ENCODE assay signal across 2 cellular contexts in genomic region chr17:57113656-57114055, GRCh38.
TF ChIP-seq lines count a peak whose summit lies in the region.

No MANE protein-coding gene starts in this region.

TF ChIP-seq in K562, 482 proteins besides CTCF, POLR2A, EP300 and RAD21:
- TF ChIP-seq GTF2E2 (tag; IDR thresholded peaks at IDR 0.05) (0 out of 2 replicates have a peak, but pooled peaks have one; percentile 26), ZNF121 (CRISPR knock-in tag; conservative IDR thresholded peaks at IDR 0.05) (peak; percentile 38; the same call in 1 of the 2 replicates), SIRT6 (IDR thresholded peaks at IDR 0.05; ENCODE audit: low read depth, low read length) (no peak)
- TF ChIP-seq, protein P1, sequence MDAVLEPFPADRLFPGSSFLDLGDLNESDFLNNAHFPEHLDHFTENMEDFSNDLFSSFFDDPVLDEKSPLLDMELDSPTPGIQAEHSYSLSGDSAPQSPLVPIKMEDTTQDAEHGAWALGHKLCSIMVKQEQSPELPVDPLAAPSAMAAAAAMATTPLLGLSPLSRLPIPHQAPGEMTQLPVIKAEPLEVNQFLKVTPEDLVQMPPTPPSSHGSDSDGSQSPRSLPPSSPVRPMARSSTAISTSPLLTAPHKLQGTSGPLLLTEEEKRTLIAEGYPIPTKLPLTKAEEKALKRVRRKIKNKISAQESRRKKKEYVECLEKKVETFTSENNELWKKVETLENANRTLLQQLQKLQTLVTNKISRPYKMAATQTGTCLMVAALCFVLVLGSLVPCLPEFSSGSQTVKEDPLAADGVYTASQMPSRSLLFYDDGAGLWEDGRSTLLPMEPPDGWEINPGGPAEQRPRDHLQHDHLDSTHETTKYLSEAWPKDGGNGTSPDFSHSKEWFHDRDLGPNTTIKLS (IDR thresholded peaks at IDR 0.05; ENCODE audit: borderline replicate concordance, low read depth), result no peak

TF ChIP-seq in WTC11, 78 proteins besides CTCF, POLR2A, EP300 and RAD21:
- TF ChIP-seq ZNF396 (CRISPR knock-in tag; IDR thresholded peaks at IDR 0.05; ENCODE audit: borderline replicate concordance) (no peak), SMAD3 (CRISPR knock-in tag; IDR thresholded peaks at IDR 0.05; ENCODE audit: borderline replicate concordance) (no peak), ZNF232 (CRISPR knock-in tag; IDR thresholded peaks at IDR 0.05) (no peak), RORB (CRISPR knock-in tag; IDR thresholded peaks at IDR 0.05) (no peak), CREM (CRISPR knock-in tag; IDR thresholded peaks at IDR 0.05) (no peak), TEAD1 (CRISPR knock-in tag; IDR thresholded peaks at IDR 0.05) (no peak), NR1H2 (CRISPR knock-in tag; IDR thresholded peaks at IDR 0.05) (no peak), ZNF263 (CRISPR knock-in tag; IDR thresholded peaks at IDR 0.05; ENCODE audit: low read depth) (no peak), NFYB (CRISPR knock-in tag; conservative IDR thresholded peaks at IDR 0.05; ENCODE audit: low read depth) (no peak), ERG (CRISPR knock-in tag; IDR thresholded peaks at IDR 0.05) (no peak), ZNF423 (CRISPR knock-in tag; IDR thresholded peaks at IDR 0.05) (no peak), OVOL2 (CRISPR knock-in tag; IDR thresholded peaks at IDR 0.05; ENCODE audit: borderline replicate concordance) (no peak), KAT7 (CRISPR knock-in tag; IDR thresholded peaks at IDR 0.05; ENCODE audit: borderline replicate concordance) (no peak), ZNF219 (CRISPR knock-in tag; IDR thresholded peaks at IDR 0.05; ENCODE audit: borderline replicate concordance) (no peak)
- TF ChIP-seq, protein P2, sequence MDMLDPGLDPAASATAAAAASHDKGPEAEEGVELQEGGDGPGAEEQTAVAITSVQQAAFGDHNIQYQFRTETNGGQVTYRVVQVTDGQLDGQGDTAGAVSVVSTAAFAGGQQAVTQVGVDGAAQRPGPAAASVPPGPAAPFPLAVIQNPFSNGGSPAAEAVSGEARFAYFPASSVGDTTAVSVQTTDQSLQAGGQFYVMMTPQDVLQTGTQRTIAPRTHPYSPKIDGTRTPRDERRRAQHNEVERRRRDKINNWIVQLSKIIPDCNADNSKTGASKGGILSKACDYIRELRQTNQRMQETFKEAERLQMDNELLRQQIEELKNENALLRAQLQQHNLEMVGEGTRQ (CRISPR knock-in tag; IDR thresholded peaks at IDR 0.05), result no peak
- TF ChIP-seq, protein P3, sequence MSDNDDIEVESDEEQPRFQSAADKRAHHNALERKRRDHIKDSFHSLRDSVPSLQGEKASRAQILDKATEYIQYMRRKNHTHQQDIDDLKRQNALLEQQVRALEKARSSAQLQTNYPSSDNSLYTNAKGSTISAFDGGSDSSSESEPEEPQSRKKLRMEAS (CRISPR knock-in tag; IDR thresholded peaks at IDR 0.05), result no peak
- TF ChIP-seq, protein P4, sequence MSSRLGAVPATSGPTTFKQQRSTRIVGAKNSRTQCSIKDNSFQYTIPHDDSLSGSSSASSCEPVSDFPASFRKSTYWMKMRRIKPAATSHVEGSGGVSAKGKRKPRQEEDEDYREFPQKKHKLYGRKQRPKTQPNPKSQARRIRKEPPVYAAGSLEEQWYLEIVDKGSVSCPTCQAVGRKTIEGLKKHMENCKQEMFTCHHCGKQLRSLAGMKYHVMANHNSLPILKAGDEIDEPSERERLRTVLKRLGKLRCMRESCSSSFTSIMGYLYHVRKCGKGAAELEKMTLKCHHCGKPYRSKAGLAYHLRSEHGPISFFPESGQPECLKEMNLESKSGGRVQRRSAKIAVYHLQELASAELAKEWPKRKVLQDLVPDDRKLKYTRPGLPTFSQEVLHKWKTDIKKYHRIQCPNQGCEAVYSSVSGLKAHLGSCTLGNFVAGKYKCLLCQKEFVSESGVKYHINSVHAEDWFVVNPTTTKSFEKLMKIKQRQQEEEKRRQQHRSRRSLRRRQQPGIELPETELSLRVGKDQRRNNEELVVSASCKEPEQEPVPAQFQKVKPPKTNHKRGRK (CRISPR knock-in tag; IDR thresholded peaks at IDR 0.05; ENCODE audit: borderline replicate concordance), result no peak
